ENCODE assay signal across 8 cellular contexts in genomic region chr2:111292232-111292968, GRCh38.
DNase-seq lines count a peak whose midpoint lies in the region; ATAC-seq, FAIRE-seq and TF ChIP-seq lines count a peak whose summit lies in the region.
"Not testable (repeated sequence)": the region's sequence is repeated elsewhere in the genome, so short reads cannot be mapped to it uniquely, and the experiment has no call there.

No MANE protein-coding gene starts in this region.

- H3K27ac ChIP-seq in PC-9 (peak overlapping the region; percentile 56; the same call in 1 of the 2 replicates), transverse colon (peak overlapping the region; percentile 46 to 66 (median 56))
- not testable (repeated sequence) for H3K27ac ChIP-seq in K562 (ENCODE audit: extremely low read depth, low read depth, low read length)

- POLR2A ChIA-PET in PC-9 (lab: Charles Lee; ENCODE audit: unreplicated experiment); K562 (lab: Yijun Ruan, JAX): not testable (repeated sequence)

- not testable (repeated sequence) for H3K36me3 ChIP-seq in PC-9 (ENCODE audit: low read depth); K562 (ENCODE audit: control insufficient read depth, insufficient read depth, low read length); transverse colon

- H3K27ac Mint-ChIP-seq in activated CD4-positive, alpha-beta T cell treated with anti-CD3 and anti-CD28 coated beads, Interleukin-2, amount 10 ng/mL, durations not matched to agents 24 days and 14 days = peak overlapping the region; percentile 76
- peak overlapping the region; percentile 41 for H3K27ac Mint-ChIP-seq in activated T-cell treated with anti-CD3 and anti-CD28 coated beads, Interleukin-2, amount 50 U/mL, for 24 hours
- peak overlapping the region; percentile 31 for H3K27ac Mint-ChIP-seq in activated T-helper 2 cell treated with anti-CD3 and anti-CD28 coated beads, Interferon-gamma antibody, Interleukin-2, Interleukin-4, amounts not matched to agents 10 μg/mL and 5 μg/mL and 100 μg/mL, durations not matched to agents 14 hours and 24 hours and 36 hours
- H3K27ac Mint-ChIP-seq in natural killer cell treated with Interleukin-12 subunit alpha and Interleukin-12 subunit beta and Interleukin-15 and Interleukin-18, amount 100 ng/mL, for 72 hours = not testable (repeated sequence)

- not testable (repeated sequence) for H3K27me3 ChIP-seq in PC-9 (ENCODE audit: insufficient read depth, low read depth); K562 (ENCODE audit: control insufficient read depth in 2 of 2, insufficient read depth in 2 of 2, low read length in 2 of 2); transverse colon

- not testable (repeated sequence) for H3K9me2 ChIP-seq in PC-9 (ENCODE audit: insufficient read depth)

- not testable (repeated sequence) for TF ChIP-seq EP300 in K562 (IDR thresholded peaks at IDR 0.05; ENCODE audit: low read length); transverse colon (IDR thresholded peaks at IDR 0.05; ENCODE audit: low read depth)

- not testable (repeated sequence) for H3F3A ChIP-seq in PC-9 (ENCODE audit: insufficient read depth, low read depth)

- TF ChIP-seq POLR2A in K562 (conservative IDR thresholded peaks at IDR 0.05); transverse colon (IDR thresholded peaks at IDR 0.05): not testable (repeated sequence)

- not testable (repeated sequence) for H3K36me3 Mint-ChIP-seq in activated CD4-positive, alpha-beta T cell treated with anti-CD3 and anti-CD28 coated beads, Interleukin-2, amount 10 ng/mL, durations not matched to agents 24 days and 14 days (ENCODE audit: low read depth); activated T-cell treated with anti-CD3 and anti-CD28 coated beads, Interleukin-2, amount 50 U/mL, for 24 hours (ENCODE audit: low read depth); activated T-helper 2 cell treated with anti-CD3 and anti-CD28 coated beads, Interferon-gamma antibody, Interleukin-2, Interleukin-4, amounts not matched to agents 10 μg/mL and 5 μg/mL and 100 μg/mL, durations not matched to agents 14 hours and 24 hours and 36 hours (ENCODE audit: low read depth); natural killer cell treated with Interleukin-12 subunit alpha and Interleukin-12 subunit beta and Interleukin-15 and Interleukin-18, amount 100 ng/mL, for 72 hours

- H3K4me1 ChIP-seq in PC-9 (replicated peaks; ENCODE audit: insufficient read depth) = peaks cover 22% of the 10 kb centered on the region
- H3K4me1 ChIP-seq in K562 (replicated peaks in 1 of 2; ENCODE audit: control insufficient read depth in 2 of 2, insufficient read depth in 2 of 2, low read length in 2 of 2); transverse colon: not testable (repeated sequence)

- H3K27me3 Mint-ChIP-seq in activated CD4-positive, alpha-beta T cell treated with anti-CD3 and anti-CD28 coated beads, Interleukin-2, amount 10 ng/mL, durations not matched to agents 24 days and 14 days; activated T-cell treated with anti-CD3 and anti-CD28 coated beads, Interleukin-2, amount 50 U/mL, for 24 hours; activated T-helper 2 cell treated with anti-CD3 and anti-CD28 coated beads, Interferon-gamma antibody, Interleukin-2, Interleukin-4, amounts not matched to agents 10 μg/mL and 5 μg/mL and 100 μg/mL, durations not matched to agents 14 hours and 24 hours and 36 hours (ENCODE audit: low read depth); natural killer cell treated with Interleukin-12 subunit alpha and Interleukin-12 subunit beta and Interleukin-15 and Interleukin-18, amount 100 ng/mL, for 72 hours: not testable (repeated sequence)

- CTCF ChIA-PET in PC-9 (lab: Charles Lee); K562 (lab: Yijun Ruan, JAX; ENCODE audit: low intra/inter-chr PET ratio): not testable (repeated sequence)

- not testable (repeated sequence) for H3K9me3 ChIP-seq in PC-9 (ENCODE audit: insufficient read depth, low read depth); K562 (replicated peaks; ENCODE audit: control insufficient read depth, insufficient read depth, low read depth, low read length); transverse colon

- not testable (repeated sequence) for H3K4me3 ChIP-seq in PC-9, K562, transverse colon

- in situ Hi-C loops in K562 (cut with MboI); transverse colon (cut with MboI; ENCODE audit: low pct_ligation_motif_present in 1 of 4, low pct_unique_long_range_greater_than_20kb in 1 of 4, low sequenced_read_pairs in 3 of 4): not testable (repeated sequence)

- peak overlapping the region; percentile 46; the same call in 1 of the 2 replicates for H3K4me2 ChIP-seq in PC-9
- not testable (repeated sequence) for H3K4me2 ChIP-seq in K562 (ENCODE audit: insufficient read depth, low read length)

- peak overlapping the region; percentile 13 for H3K4me3 Mint-ChIP-seq in activated CD4-positive, alpha-beta T cell treated with anti-CD3 and anti-CD28 coated beads, Interleukin-2, amount 10 ng/mL, durations not matched to agents 24 days and 14 days
- H3K4me3 Mint-ChIP-seq in activated T-cell treated with anti-CD3 and anti-CD28 coated beads, Interleukin-2, amount 50 U/mL, for 24 hours; activated T-helper 2 cell treated with anti-CD3 and anti-CD28 coated beads, Interferon-gamma antibody, Interleukin-2, Interleukin-4, amounts not matched to agents 10 μg/mL and 5 μg/mL and 100 μg/mL, durations not matched to agents 14 hours and 24 hours and 36 hours (ENCODE audit: low read depth): not testable (repeated sequence)
- peak overlapping the region; percentile 8 for H3K4me3 Mint-ChIP-seq in natural killer cell treated with Interleukin-12 subunit alpha and Interleukin-12 subunit beta and Interleukin-15 and Interleukin-18, amount 100 ng/mL, for 72 hours

- WGBS in K562 (ENCODE audit: insufficient coverage, low coverage, missing lambda C conversion rate) = 25% methylated on average over 5 of the region's 10 CpGs
- WGBS in transverse colon (ENCODE audit: low coverage in 1 of 2), 2 donors = 40 to 48% methylated on average over 2 to 8 of the region's 10 CpGs

- not testable (repeated sequence) for BruUV-seq in PC-9 (replicated peaks; lab: Mats Ljungman, UMichigan); K562 (replicated peaks; lab: Mats Ljungman, UMichigan)

- not testable (repeated sequence) for H3K9ac ChIP-seq in K562 (ENCODE audit: insufficient read depth in 1 of 2, low read depth in 2 of 2, low read length in 2 of 2)

- not testable (repeated sequence) for TF ChIP-seq CTCF in PC-9 (conservative IDR thresholded peaks at IDR 0.05); K562 (IDR thresholded peaks at IDR 0.05 in 2 of 3, conservative IDR thresholded peaks at IDR 0.05 in 1 of 3; ENCODE audit: insufficient read depth in 2 of 3, low read depth in 1 of 3, low read length in 3 of 3); transverse colon (IDR thresholded peaks at IDR 0.05)

- peak in 1 of 2 experiments; percentile 17 for DNase-seq in PC-9
- DNase-seq in activated CD4-positive, alpha-beta T cell treated with anti-CD3 and anti-CD28 coated beads, Interleukin-2, amount 10 ng/mL, durations not matched to agents 24 days and 14 days = peak; percentile 60
- not testable (repeated sequence) for DNase-seq in activated T-cell treated with anti-CD3 and anti-CD28 coated beads, Interleukin-2, amount 50 U/mL, for 24 hours; activated T-helper 2 cell treated with anti-CD3 and anti-CD28 coated beads, Interferon-gamma antibody, Interleukin-2, Interleukin-4, amounts not matched to agents 10 μg/mL and 5 μg/mL and 100 μg/mL, durations not matched to agents 14 hours and 24 hours and 36 hours (ENCODE audit: low spot score); K562 (ENCODE audit: extremely low read depth in 1 of 4, low spot score in 3 of 4); natural killer cell treated with Interleukin-12 subunit alpha and Interleukin-12 subunit beta and Interleukin-15 and Interleukin-18, amount 100 ng/mL, for 72 hours (ENCODE audit: low spot score)
- DNase-seq in left lobe of liver (ENCODE audit: low spot score) = peak; percentile 76
- DNase-seq in transverse colon = peak; percentile 54

- not testable (repeated sequence) for H2AFZ ChIP-seq in PC-9; K562 (ENCODE audit: low read depth, low read length)

- intact Hi-C loops in PC-9 (cut with micrococcal nuclease; ENCODE audit: unreplicated experiment); activated CD4-positive, alpha-beta T cell treated with anti-CD3 and anti-CD28 coated beads, Interleukin-2, amount 10 ng/mL, durations not matched to agents 24 days and 14 days (cut with micrococcal nuclease); activated T-helper 2 cell treated with anti-CD3 and anti-CD28 coated beads, Interferon-gamma antibody, Interleukin-2, Interleukin-4, amounts not matched to agents 10 μg/mL and 5 μg/mL and 100 μg/mL, durations not matched to agents 14 hours and 24 hours and 36 hours (cut with micrococcal nuclease); K562 (cut with micrococcal nuclease); transverse colon (cut with DNase I; ENCODE audit: low total_unique reads): not testable (repeated sequence)

- not testable (repeated sequence) for TF ChIP-seq RAD21 in K562 (CRISPR knock-in tag; conservative IDR thresholded peaks at IDR 0.05 in 1 of 2, IDR thresholded peaks at IDR 0.05 in 1 of 2)

- H3K9me1 ChIP-seq in K562 (ENCODE audit: control insufficient read depth, insufficient read depth, low read length) = not testable (repeated sequence)

- not testable (repeated sequence) for H3K9me3 Mint-ChIP-seq in activated CD4-positive, alpha-beta T cell treated with anti-CD3 and anti-CD28 coated beads, Interleukin-2, amount 10 ng/mL, durations not matched to agents 24 days and 14 days; activated T-cell treated with anti-CD3 and anti-CD28 coated beads, Interleukin-2, amount 50 U/mL, for 24 hours; activated T-helper 2 cell treated with anti-CD3 and anti-CD28 coated beads, Interferon-gamma antibody, Interleukin-2, Interleukin-4, amounts not matched to agents 10 μg/mL and 5 μg/mL and 100 μg/mL, durations not matched to agents 14 hours and 24 hours and 36 hours; natural killer cell treated with Interleukin-12 subunit alpha and Interleukin-12 subunit beta and Interleukin-15 and Interleukin-18, amount 100 ng/mL, for 72 hours

- not testable (repeated sequence) for H3K79me2 ChIP-seq in PC-9 (ENCODE audit: low read depth); K562 (ENCODE audit: control insufficient read depth, insufficient read depth, low read length)

- H3K4me1 Mint-ChIP-seq in activated CD4-positive, alpha-beta T cell treated with anti-CD3 and anti-CD28 coated beads, Interleukin-2, amount 10 ng/mL, durations not matched to agents 24 days and 14 days; activated T-cell treated with anti-CD3 and anti-CD28 coated beads, Interleukin-2, amount 50 U/mL, for 24 hours (ENCODE audit: low read depth); activated T-helper 2 cell treated with anti-CD3 and anti-CD28 coated beads, Interferon-gamma antibody, Interleukin-2, Interleukin-4, amounts not matched to agents 10 μg/mL and 5 μg/mL and 100 μg/mL, durations not matched to agents 14 hours and 24 hours and 36 hours (ENCODE audit: low read depth); natural killer cell treated with Interleukin-12 subunit alpha and Interleukin-12 subunit beta and Interleukin-15 and Interleukin-18, amount 100 ng/mL, for 72 hours (ENCODE audit: low read depth in 2 of 2): not testable (repeated sequence)

- peak; percentile 82 for FAIRE-seq in K562 (lab: Jason Lieb, UNC)

- ATAC-seq in K562 = peak; percentile 64
- peak; percentile 80 for ATAC-seq in left lobe of liver
- peak in 1 of 2 donors; percentile 61 for ATAC-seq in natural killer cell treated with Interleukin-12 subunit alpha and Interleukin-12 subunit beta and Interleukin-15 and Interleukin-18, amount 100 ng/mL, for 72 hours

- not testable (repeated sequence) for H4K20me1 ChIP-seq in PC-9 (ENCODE audit: insufficient read depth); K562 (replicated peaks; ENCODE audit: control insufficient read depth, insufficient read depth, low read length)
